ENCODE assay signal across 14 cellular contexts in genomic region chr3:11634974-11635612, GRCh38. TPM values are rescaled to one million over a fixed set of nuclear protein-coding genes. Genes with fewer than 3 reads are reported as not detected.
DNase-seq lines count a peak whose midpoint lies in the region; ATAC-seq and TF ChIP-seq lines count a peak whose summit lies in the region.
"Had no signal": no experiment of that assay in that cellular context is flagged by ENCODE, and none has a peak within 500 bp of the region (broad histone marks: within the 10 kb centered on the region; RNA-seq: fewer than 3 reads in every experiment).

No MANE protein-coding gene starts in this region.

- WGBS in mammary epithelial cell (ENCODE audit: low coverage, missing lambda C conversion rate) = 57% methylated on average over 4 of the region's 4 CpGs
- 51 to 52% methylated on average over 4 of the region's 4 CpGs for WGBS in transverse colon (ENCODE audit: low coverage in 1 of 2), 2 donors

- DNase-seq in activated naive CD4-positive, alpha-beta T cell treated with anti-CD3 and anti-CD28 coated beads, Interleukin-2, amount 50 U/mL, for 72 hours (ENCODE audit: low spot score in 2 of 2) = no peak
- DNase-seq in mammary epithelial cell = no peak
- no peak for DNase-seq in naive thymus-derived CD4-positive, alpha-beta T cell
- DNase-seq in transverse colon = no peak
- no peak for DNase-seq in NCI-H2107 (lab: John Stamatoyannopoulos, UW)
- DNase-seq in activated T-cell treated with anti-CD3 and anti-CD28 coated beads, Interleukin-2, amount 50 U/mL, for 48 hours = no peak
- no peak for DNase-seq in HuH-7.5 (ENCODE audit: low spot score)
- DNase-seq: activated T-cell treated with anti-CD3 and anti-CD28 coated beads, Interleukin-2, amount 50 U/mL, for 4 hours; caudate nucleus; DMS 273 treated with DMSO at 0.1 percent for 48 hours; natural killer cell; NCI-H2029 treated with DMSO at 0.1 percent for 48 hours had no signal

- no peak for TF ChIP-seq CTCF in mammary epithelial cell (conservative IDR thresholded peaks at IDR 0.05 in 1 of 2, IDR thresholded peaks at IDR 0.05 in 1 of 2; ENCODE audit: extremely low read depth in 1 of 2, insufficient read depth in 1 of 2, low read depth in 1 of 2, low read length in 2 of 2)
- TF ChIP-seq CTCF in transverse colon (IDR thresholded peaks at IDR 0.05) = no peak

- in situ Hi-C loops in mammary epithelial cell (cut with MboI; ENCODE audit: low sequenced_read_pairs in 2 of 2) (no loop called here), transverse colon (cut with MboI; ENCODE audit: low pct_ligation_motif_present in 1 of 4, low pct_unique_long_range_greater_than_20kb in 1 of 4, low sequenced_read_pairs in 3 of 4) (no loop called here)

- no peak for TF ChIP-seq EP300 in transverse colon (IDR thresholded peaks at IDR 0.05; ENCODE audit: low read depth)

- POLR2A ChIA-PET in naive thymus-derived CD4-positive, alpha-beta T cell (lab: Charles Lee) = interaction anchor here (0.7 to 8.4 kb wide), 2 partner anchors 9 to 10 kb away, joined by 5 to 53 read pairs; partner anchors contain the start of gene VGLL4

- H3K79me2 ChIP-seq in mammary epithelial cell (ENCODE audit: insufficient read depth, low read length) = peaks cover 99% of the 10 kb centered on the region

- H3K36me3 Mint-ChIP-seq in activated naive CD4-positive, alpha-beta T cell treated with anti-CD3 and anti-CD28 coated beads, Interleukin-2, amount 50 U/mL, for 24 hours = peaks cover 7% of the 10 kb centered on the region
- peaks cover 0 to 5% of the 10 kb centered on the region in 2 donors for H3K36me3 Mint-ChIP-seq in activated naive CD4-positive, alpha-beta T cell treated with anti-CD3 and anti-CD28 coated beads, Interleukin-2, amount 50 U/mL, for 72 hours
- H3K36me3 Mint-ChIP-seq in naive thymus-derived CD4-positive, alpha-beta T cell = peaks cover 0 to 36% (median 7%) of the 10 kb centered on the region in 5 donors
- H3K36me3 Mint-ChIP-seq: natural killer cell had no signal

- ATAC-seq in activated naive CD4-positive, alpha-beta T cell treated with anti-CD3 and anti-CD28 coated beads, Interleukin-2, amount 50 U/mL, for 72 hours = no peak
- ATAC-seq in naive thymus-derived CD4-positive, alpha-beta T cell = no peak
- ATAC-seq: natural killer cell had no signal

- H3K9me3 ChIP-seq in mammary epithelial cell (replicated peaks; ENCODE audit: insufficient read depth, low read length) (no peaks in the 10 kb centered on the region), transverse colon (no peaks in the 10 kb centered on the region)
- H3K9me3 ChIP-seq in naive thymus-derived CD4-positive, alpha-beta T cell (ENCODE audit: control insufficient read depth in 2 of 3, low read length in 3 of 3) = no peaks in the 10 kb centered on the region

- H3K4me1 Mint-ChIP-seq in activated naive CD4-positive, alpha-beta T cell treated with anti-CD3 and anti-CD28 coated beads, Interleukin-2, amount 50 U/mL, for 24 hours = peaks cover 91% of the 10 kb centered on the region
- peaks cover 62 to 96% (median 91%) of the 10 kb centered on the region in 7 donors for H3K4me1 Mint-ChIP-seq in naive thymus-derived CD4-positive, alpha-beta T cell

- peaks cover 44% of the 10 kb centered on the region for H3K4me1 ChIP-seq in mammary epithelial cell (ENCODE audit: insufficient read depth, low read length)
- peaks cover 0 to 65% of the 10 kb centered on the region in 2 donors for H3K4me1 ChIP-seq in naive thymus-derived CD4-positive, alpha-beta T cell (ENCODE audit: control insufficient read depth in 2 of 2, insufficient read depth in 2 of 2, low read length in 2 of 2)
- peaks cover 33 to 96% (median 76%) of the 10 kb centered on the region in 4 donors for H3K4me1 ChIP-seq in transverse colon

- H2AFZ ChIP-seq in mammary epithelial cell (ENCODE audit: low read depth, low read length) = no peak overlapping the region

- BruUV-seq in mammary epithelial cell (replicated peaks; lab: Mats Ljungman, UMichigan) = no TSS peak

- H3K36me3 ChIP-seq in mammary epithelial cell (ENCODE audit: insufficient read depth, low read length) = no peaks in the 10 kb centered on the region
- H3K36me3 ChIP-seq in naive thymus-derived CD4-positive, alpha-beta T cell (ENCODE audit: control insufficient read depth in 2 of 3, insufficient read depth in 3 of 3, low read length in 3 of 3) = no peaks in the 10 kb centered on the region
- no peaks in the 10 kb centered on the region for H3K36me3 ChIP-seq in transverse colon

- no peaks in the 10 kb centered on the region for H4K20me1 ChIP-seq in mammary epithelial cell (ENCODE audit: insufficient read depth, low read length)

- H3K9me3 Mint-ChIP-seq in activated naive CD4-positive, alpha-beta T cell treated with anti-CD3 and anti-CD28 coated beads, Interleukin-2, amount 50 U/mL, for 24 hours = no peaks in the 10 kb centered on the region
- H3K9me3 Mint-ChIP-seq in activated naive CD4-positive, alpha-beta T cell treated with anti-CD3 and anti-CD28 coated beads, Interleukin-2, amount 50 U/mL, for 72 hours = no peaks in the 10 kb centered on the region
- H3K9me3 Mint-ChIP-seq in naive thymus-derived CD4-positive, alpha-beta T cell = no peaks in the 10 kb centered on the region
- H3K9me3 Mint-ChIP-seq: activated T-cell treated with anti-CD3 and anti-CD28 coated beads, Interleukin-2, amount 50 U/mL, for 4 hours; natural killer cell had no signal

- no peak overlapping the region for H3K9ac ChIP-seq in mammary epithelial cell (ENCODE audit: insufficient read depth, low read length)

- no peak overlapping the region for H3K4me3 ChIP-seq in mammary epithelial cell (replicated peaks in 1 of 3; ENCODE audit: insufficient read depth in 1 of 3, low read depth in 2 of 3, low read length in 3 of 3)
- H3K4me3 ChIP-seq in naive thymus-derived CD4-positive, alpha-beta T cell (ENCODE audit: low read length) = no peak overlapping the region
- no peak overlapping the region for H3K4me3 ChIP-seq in transverse colon
- H3K4me3 ChIP-seq: SK-N-MC had no signal

- no peak overlapping the region for H3K4me3 Mint-ChIP-seq in activated naive CD4-positive, alpha-beta T cell treated with anti-CD3 and anti-CD28 coated beads, Interleukin-2, amount 50 U/mL, for 24 hours
- H3K4me3 Mint-ChIP-seq in naive thymus-derived CD4-positive, alpha-beta T cell = peak overlapping the region; percentile 0 to 90 (median 39)

- H3K27me3 ChIP-seq in mammary epithelial cell (ENCODE audit: insufficient read depth, low read length) (no peaks in the 10 kb centered on the region), transverse colon (no peaks in the 10 kb centered on the region)
- H3K27me3 ChIP-seq in naive thymus-derived CD4-positive, alpha-beta T cell (ENCODE audit: control insufficient read depth in 2 of 2, insufficient read depth in 2 of 2, low read length in 2 of 2) = no peaks in the 10 kb centered on the region

- H3K27ac Mint-ChIP-seq in activated naive CD4-positive, alpha-beta T cell treated with anti-CD3 and anti-CD28 coated beads, Interleukin-2, amount 50 U/mL, for 24 hours = peak overlapping the region; percentile 48
- no peak overlapping the region for H3K27ac Mint-ChIP-seq in activated naive CD4-positive, alpha-beta T cell treated with anti-CD3 and anti-CD28 coated beads, Interleukin-2, amount 50 U/mL, for 72 hours
- peak overlapping the region; percentile 19 to 91 (median 71) for H3K27ac Mint-ChIP-seq in naive thymus-derived CD4-positive, alpha-beta T cell

- H3K27ac ChIP-seq in mammary epithelial cell (ENCODE audit: insufficient read depth, low read depth, low read length) (no peak overlapping the region), transverse colon (peak overlapping the region; percentile 34 to 96 (median 74))
- no peak overlapping the region for H3K27ac ChIP-seq in naive thymus-derived CD4-positive, alpha-beta T cell (ENCODE audit: low read depth, low read length)
- H3K27ac ChIP-seq: SK-N-MC had no signal

- dilution Hi-C loops in mammary epithelial cell (cut with HindIII; ENCODE audit: low sequenced_read_pairs) = no loop called here

- CTCF ChIA-PET in mammary epithelial cell (lab: Charles Lee; ENCODE audit: low non-redundant PET) = no interaction called here
- CTCF ChIA-PET in naive thymus-derived CD4-positive, alpha-beta T cell (lab: Charles Lee) = interaction anchor here (1.2 kb wide), 1 partner anchor 9 kb away, joined by 4 read pairs; the partner anchor contains the start of gene VGLL4

- no peak for TF ChIP-seq POLR2A in transverse colon (IDR thresholded peaks at IDR 0.05)

- no peaks in the 10 kb centered on the region for H3K27me3 Mint-ChIP-seq in activated naive CD4-positive, alpha-beta T cell treated with anti-CD3 and anti-CD28 coated beads, Interleukin-2, amount 50 U/mL, for 24 hours
- H3K27me3 Mint-ChIP-seq in naive thymus-derived CD4-positive, alpha-beta T cell = no peaks in the 10 kb centered on the region

- intact Hi-C loops in mammary epithelial cell (cut with micrococcal nuclease) = no loop called here
- intact Hi-C loops in naive thymus-derived CD4-positive, alpha-beta T cell (cut with micrococcal nuclease) = loop anchor here (1.0 kb wide), 3 partner anchors 7 to 11 kb away; no protein-coding TSS in a partner anchor
- intact Hi-C loops in transverse colon (cut with DNase I; ENCODE audit: low total_unique reads) = no loop called here

- H3K4me2 ChIP-seq in mammary epithelial cell (ENCODE audit: insufficient read depth, low read depth, low read length) = peak overlapping the region; percentile 14

RNA-seq across cellular contexts. Expression of gene VGLL4, which starts 8.6 kb away (rescaled TPM):
- 10 to 100 TPM; 14.8 to 24.9 TPM for total RNA-seq in activated naive CD4-positive, alpha-beta T cell treated with anti-CD3 and anti-CD28 coated beads, Interleukin-2, amount 50 U/mL, for 72 hours
- total RNA-seq in mammary epithelial cell (10 to 100 TPM; 30.8 to 77.3 TPM), transverse colon (100 to 1,000 TPM in 1 of 4 donors, 10 to 100 TPM in 3; 67.3 to 175 (median 95.0) TPM)
- polyA plus RNA-seq in mammary epithelial cell = 31.3 TPM
- polyA minus RNA-seq in mammary epithelial cell = 46.0 TPM
- total RNA-seq in naive thymus-derived CD4-positive, alpha-beta T cell = 10 to 100 TPM; 22.9 to 44.8 (median 36.2) TPM
- 10 to 100 TPM; 18.6 to 23.8 TPM for polyA plus RNA-seq in naive thymus-derived CD4-positive, alpha-beta T cell

Comparison
In these comparisons a context has a peak if more than half of its experiments do, and no peak if none do; other contexts are left out.
1. H3K27ac Mint-ChIP-seq: peak in activated naive CD4-positive, alpha-beta T cell treated with anti-CD3 and anti-CD28 coated beads, Interleukin-2, amount 50 U/mL, for 24 hours (single experiment) and naive thymus-derived CD4-positive, alpha-beta T cell (9 of 9); none in activated naive CD4-positive, alpha-beta T cell treated with anti-CD3 and anti-CD28 coated beads, Interleukin-2, amount 50 U/mL, for 72 hours (0 of 2).
2. H3K27ac ChIP-seq: peak in transverse colon (4 of 4); none in mammary epithelial cell (single experiment) and naive thymus-derived CD4-positive, alpha-beta T cell (single experiment).
3. intact Hi-C loops: an anchor here in naive thymus-derived CD4-positive, alpha-beta T cell (1.0 kb wide); none called in mammary epithelial cell and transverse colon.